Comparison of ENCODE assay signal across 10 cellular contexts in the genomic region with DNA sequence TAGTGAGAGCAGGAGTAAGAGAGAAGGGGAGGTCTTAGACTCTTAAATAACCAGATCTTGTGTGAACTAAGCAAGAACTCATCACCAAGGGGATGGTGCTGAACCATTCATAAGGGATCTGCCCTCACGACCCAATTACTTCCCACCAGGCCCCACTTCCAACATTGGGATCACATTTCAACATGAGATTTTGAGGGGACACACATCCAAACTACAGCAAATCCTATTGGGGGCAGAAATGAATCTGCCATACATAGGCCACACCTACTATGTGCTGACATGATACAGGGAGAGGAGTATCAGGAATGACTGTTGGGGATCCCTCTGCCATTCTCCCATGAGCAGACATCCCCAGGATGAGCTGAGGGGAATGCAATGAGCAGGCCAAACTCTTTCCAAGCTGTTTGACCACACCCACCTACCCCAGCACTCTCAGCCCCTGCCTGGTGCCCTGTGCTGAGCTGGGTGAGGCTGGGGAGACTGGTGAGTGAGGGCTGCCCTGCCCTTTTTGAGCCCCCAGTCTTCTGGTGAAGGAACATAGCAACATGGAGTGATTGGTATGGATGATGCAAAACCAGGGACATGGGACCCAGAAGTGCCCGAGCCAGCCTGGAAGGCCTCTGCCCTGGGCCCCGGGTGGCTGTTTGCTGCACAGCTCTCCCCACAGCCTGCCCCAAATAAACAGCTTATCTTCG. TPM values are rescaled to one million over a fixed set of nuclear protein-coding genes. Genes with fewer than 3 reads are reported as not detected.
DNase-seq lines count a peak whose midpoint lies in the region; ATAC-seq, FAIRE-seq and TF ChIP-seq lines count a peak whose summit lies in the region.
"Had no signal": no experiment of that assay in that cellular context is flagged by ENCODE, and none has a peak within 500 bp of the region (broad histone marks: within the 10 kb centered on the region; RNA-seq: fewer than 3 reads in every experiment).

No MANE protein-coding gene starts in this region.

- peaks cover 27% of the 10 kb centered on the region for H3K4me1 Mint-ChIP-seq in Calu3 (ENCODE audit: low read depth, unreplicated experiment)

- peak overlapping the region; percentile 98 for H3K4me3 Mint-ChIP-seq in Calu3 (ENCODE audit: low read depth, unreplicated experiment)

- peak overlapping the region; percentile 89; the same call in 1 of the 2 replicates for H3K27ac ChIP-seq in MM.1S (ENCODE audit: low read length)
- H3K27ac ChIP-seq in duodenal mucosa (ENCODE audit: low read depth, low read length): peak overlapping the region; percentile 33
- H3K27ac ChIP-seq in neuronal stem cell (replicated peaks; ENCODE audit: low read length): no peak overlapping the region

- peaks cover 45% of the 10 kb centered on the region for H3K79me2 ChIP-seq in MM.1S (ENCODE audit: low read length)

- peak overlapping the region; percentile 22 for H2AK5ac ChIP-seq in neuronal stem cell (ENCODE audit: low read depth, low read length)

- no peak for TF ChIP-seq CTCF in Calu3 (IDR thresholded peaks at IDR 0.05; ENCODE audit: unreplicated experiment)
- TF ChIP-seq CTCF in MM.1S (IDR thresholded peaks at IDR 0.05; ENCODE audit: low read length): no peak
- no peak for TF ChIP-seq CTCF in omental fat pad (IDR thresholded peaks at IDR 0.05)

- no peaks in the 10 kb centered on the region for H3K9me2 ChIP-seq in MM.1S (replicated peaks; ENCODE audit: insufficient read depth, low read length)

- intact Hi-C loops in Calu3 (cut with micrococcal nuclease; ENCODE audit: unreplicated experiment): no loop called here

- peaks cover 3% of the 10 kb centered on the region for H3K9me3 Mint-ChIP-seq in Calu3 (ENCODE audit: low read depth, unreplicated experiment)

- H3K4me2 ChIP-seq in MM.1S (ENCODE audit: low read depth, low read length): peak overlapping the region; percentile 99
- H3K4me2 ChIP-seq in neuronal stem cell (ENCODE audit: insufficient read depth, low read length, poor library complexity, severe bottlenecking): no peak overlapping the region

- H4K91ac ChIP-seq in neuronal stem cell (ENCODE audit: low read depth, low read length, poor library complexity): no peak overlapping the region

- H3K4me3 ChIP-seq in MM.1S (ENCODE audit: low read length) (peak overlapping the region; percentile 83), duodenal mucosa (ENCODE audit: low read depth in 1 of 2, low read length in 2 of 2) (peak overlapping the region; percentile 64 to 65), neuronal stem cell (ENCODE audit: low read length in 2 of 2) (peak overlapping the region; percentile 23 to 90)

- no peak overlapping the region for H3K18ac ChIP-seq in neuronal stem cell (ENCODE audit: low read length)

- no peak overlapping the region for H2BK15ac ChIP-seq in neuronal stem cell (ENCODE audit: low read length)

- no peak overlapping the region for H3K23ac ChIP-seq in neuronal stem cell (ENCODE audit: low read depth, low read length, poor library complexity)

- peaks cover 40% of the 10 kb centered on the region for H3F3A ChIP-seq in MM.1S (ENCODE audit: insufficient read depth, low read length)

- BruUV-seq in Calu3 (replicated peaks; lab: Mats Ljungman, UMichigan): no TSS peak

- DNase-seq in Calu3: no peak
- no peak for DNase-seq in MM.1S
- no peak for DNase-seq in neuronal stem cell (ENCODE audit: low spot score)
- no peak for DNase-seq in omental fat pad (ENCODE audit: low spot score)
- DNase-seq in HTR-8/SVneo (ENCODE audit: insufficient read length, low spot score): no peak
- DNase-seq: foreskin melanocyte had no signal

- H3K9ac ChIP-seq in MM.1S (ENCODE audit: low read length) (peak overlapping the region; percentile 94; the same call in 1 of the 2 replicates), duodenal mucosa (ENCODE audit: low read depth in 1 of 2, low read length in 2 of 2) (peak overlapping the region; percentile 70 to 81), neuronal stem cell (ENCODE audit: low read depth, low read length, poor library complexity) (peak overlapping the region; percentile 15)

- no peaks in the 10 kb centered on the region for H4K20me1 ChIP-seq in MM.1S (ENCODE audit: insufficient read depth, low read length)

- no peaks in the 10 kb centered on the region for H3K27me3 Mint-ChIP-seq in Calu3 (ENCODE audit: unreplicated experiment)

- WGBS in neuronal stem cell (ENCODE audit: extremely low coverage in 2 of 2, insufficient read length in 2 of 2, insufficient replicate concordance in 1 of 2), 2 donors: no CpG with 5 or more reads among the region's 4 CpGs

- no peak overlapping the region for H3K4ac ChIP-seq in neuronal stem cell (ENCODE audit: low read length)

- H3K4me1 ChIP-seq in MM.1S (ENCODE audit: low read length) (peaks cover 41% of the 10 kb centered on the region), duodenal mucosa (ENCODE audit: control insufficient read depth in 1 of 2, insufficient read depth in 2 of 2, low read length in 2 of 2) (peaks cover 14 to 25% of the 10 kb centered on the region in 2 donors), neuronal stem cell (ENCODE audit: control insufficient read depth in 2 of 2, insufficient read depth in 1 of 2, low read depth in 1 of 2, low read length in 2 of 2) (peaks cover 10 to 15% of the 10 kb centered on the region in 2 donors)

- no peak for FAIRE-seq in HTR-8/SVneo (lab: Jason Lieb, UNC)

- CTCF ChIA-PET in Calu3 (lab: Charles Lee): interaction anchor here (0.8 to 1.4 kb wide), 3 partner anchors 12 to 312 kb away, joined by 3 to 8 read pairs (median 4); no protein-coding TSS in a partner anchor

- no peak overlapping the region for H3K14ac ChIP-seq in neuronal stem cell (ENCODE audit: low read length)

- H2BK120ac ChIP-seq in neuronal stem cell (ENCODE audit: low read depth, low read length): no peak overlapping the region

- no peaks in the 10 kb centered on the region for H3K79me1 ChIP-seq in neuronal stem cell (ENCODE audit: low read depth, low read length)

- H3K27me3 ChIP-seq in MM.1S (replicated peaks; ENCODE audit: insufficient read depth, low read length) (no peaks in the 10 kb centered on the region), duodenal mucosa (ENCODE audit: control insufficient read depth in 1 of 2, insufficient read depth in 2 of 2, low read length in 2 of 2) (no peaks in the 10 kb centered on the region), neuronal stem cell (ENCODE audit: control insufficient read depth in 3 of 3, insufficient read depth in 3 of 3, low read depth in 1 of 3, low read length in 3 of 3) (no peaks in the 10 kb centered on the region)

- H2BK5ac ChIP-seq in neuronal stem cell (ENCODE audit: low read length): no peak overlapping the region

- H3K9me3 ChIP-seq in MM.1S (replicated peaks; ENCODE audit: insufficient read depth, low read length) (no peaks in the 10 kb centered on the region), duodenal mucosa (ENCODE audit: control insufficient read depth in 1 of 2, low read length in 2 of 2) (peaks cover 0 to 2% of the 10 kb centered on the region in 2 donors), neuronal stem cell (replicated peaks in 1 of 2; ENCODE audit: control insufficient read depth in 2 of 2, insufficient read depth in 1 of 2, low read depth in 1 of 2, low read length in 2 of 2) (no peaks in the 10 kb centered on the region)

- H3K27ac Mint-ChIP-seq in Calu3 (ENCODE audit: unreplicated experiment): peak overlapping the region; percentile 92

- H2AFZ ChIP-seq in MM.1S (ENCODE audit: low read length) (peak overlapping the region; percentile 72), neuronal stem cell (ENCODE audit: low read length) (peak overlapping the region; percentile 92)

- peaks cover 61% of the 10 kb centered on the region for H3K36me3 Mint-ChIP-seq in Calu3 (ENCODE audit: insufficient read depth, unreplicated experiment)

- ATAC-seq in HG03139 (IDR thresholded peaks at IDR 0.05; ENCODE audit: unreplicated experiment): no peak
- ATAC-seq in omental fat pad (ENCODE audit: low FRiP score): no peak
- ATAC-seq in HG03196 (IDR thresholded peaks at IDR 0.05; ENCODE audit: unreplicated experiment): no peak

- H4K8ac ChIP-seq in neuronal stem cell (ENCODE audit: low read depth, low read length): peak overlapping the region; percentile 75

- no peak overlapping the region for H2BK12ac ChIP-seq in neuronal stem cell (ENCODE audit: low read length)

- H3K36me3 ChIP-seq in MM.1S (replicated peaks; ENCODE audit: insufficient read depth, low read length) (peaks cover 3% of the 10 kb centered on the region; the same call in 1 of the 2 replicates), duodenal mucosa (ENCODE audit: control insufficient read depth in 1 of 2, insufficient read depth in 2 of 2, low read length in 2 of 2) (peaks cover 22 to 43% of the 10 kb centered on the region in 2 donors), neuronal stem cell (replicated peaks in 1 of 2; ENCODE audit: control insufficient read depth in 2 of 2, insufficient read depth in 2 of 2, low read length in 2 of 2) (peaks cover 18 to 45% of the 10 kb centered on the region in 2 donors)

RNA-seq across cellular contexts. Expression of gene GTSE1, which starts 1.2 kb away (rescaled TPM):
- total RNA-seq in Calu3 (2022): 48.0 and 53.5 TPM in 2 replicates
- polyA plus RNA-seq in neuronal stem cell (2013, experiment 1 of 2): 50.8 TPM
- 52.2 TPM for polyA plus RNA-seq in neuronal stem cell (2013, experiment 2 of 2)
- total RNA-seq in omental fat pad: 1 to 10 TPM in 3 of 4 donors, not detected in 1; 1.1 to 2.5 (median 1.3) TPM

RNA-seq across cellular contexts. Expression of gene TTC38, which starts 27.6 kb away (rescaled TPM):
- total RNA-seq in Calu3 (2022): 31.9 and 34.0 TPM in 2 replicates
- polyA plus RNA-seq in neuronal stem cell (2013, experiment 1 of 2): 13.9 TPM
- 11.4 TPM for polyA plus RNA-seq in neuronal stem cell (2013, experiment 2 of 2)
- 100 to 1,000 TPM in 2 of 4 donors, 10 to 100 TPM in 2; 49.8 to 116 (median 76.8) TPM for total RNA-seq in omental fat pad

RNA-seq across cellular contexts. Expression of gene PKDREJ, which starts 32.3 kb away (rescaled TPM):
- total RNA-seq in Calu3 (2022) (0.05 TPM in 1 of 2 replicates, not detected in the other), omental fat pad (under 1 TPM in 1 of 4 donors, not detected in 3; 0.09 TPM)
- polyA plus RNA-seq in neuronal stem cell (2013, experiment 1 of 2): not detected
- polyA plus RNA-seq in neuronal stem cell (2013, experiment 2 of 2): not detected
- total RNA-seq: SK-MEL-5 had no signal

RNA-seq across cellular contexts. Expression of gene TRMU, which starts 40.1 kb away (rescaled TPM):
- total RNA-seq in Calu3 (2022) (74.8 and 79.6 TPM in 2 replicates), omental fat pad (10 to 100 TPM; 19.3 to 62.8 (median 32.8) TPM)
- polyA plus RNA-seq in neuronal stem cell (2013, experiment 1 of 2): 30.9 TPM
- 33.3 TPM for polyA plus RNA-seq in neuronal stem cell (2013, experiment 2 of 2)

RNA-seq across cellular contexts. Expression of gene CDPF1, which starts 45.3 kb away (rescaled TPM):
- total RNA-seq in Calu3 (2022) (10.5 and 11.0 TPM in 2 replicates), omental fat pad (10 to 100 TPM in 2 of 4 donors, 1 to 10 TPM in 2; 5.7 to 18.8 (median 8.5) TPM)
- polyA plus RNA-seq in neuronal stem cell (2013, experiment 1 of 2): 14.0 TPM
- 13.2 TPM for polyA plus RNA-seq in neuronal stem cell (2013, experiment 2 of 2)

Comparison
In these comparisons a context has a peak if more than half of its experiments do, and no peak if none do; other contexts are left out.
1. H3K9ac ChIP-seq: peak in every context shown above with its lines; median percentile 94 in MM.1S; 76 in duodenal mucosa; 15 in neuronal stem cell.
2. RNA of gene GTSE1, which starts 1.2 kb away (total RNA-seq): 48.0 to 53.5 TPM in Calu3; 1.1 to 2.5 TPM in omental fat pad; every median in the first group is over 10 times any median in the second.
3. Peak in every context shown above with its lines, with median percentiles within 50 percentile points of each other: H3K4me3 ChIP-seq.